ENCODE assay signal across 28 cellular contexts in the genomic region with DNA sequence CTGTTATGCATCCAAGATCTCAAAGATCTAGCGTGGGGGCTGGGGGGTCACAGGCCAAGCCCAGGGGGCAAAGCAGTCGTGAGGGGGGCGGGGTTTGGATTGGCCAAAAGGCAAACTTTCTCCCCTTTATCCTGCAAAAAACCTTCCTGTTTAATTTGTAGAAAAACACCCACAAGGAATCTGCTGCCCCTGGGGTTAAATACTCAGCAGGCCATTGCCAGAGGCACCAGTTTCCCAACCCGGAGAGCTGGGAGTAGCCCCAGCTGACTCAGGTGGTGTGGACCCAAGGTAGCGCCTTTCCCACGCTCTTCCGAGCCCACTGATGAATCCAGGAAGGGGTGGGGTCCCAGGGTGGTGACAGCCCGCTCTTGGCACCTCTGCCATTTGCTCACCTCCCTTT. TPM values are rescaled to one million over a fixed set of nuclear protein-coding genes. Genes with fewer than 3 reads are reported as not detected.
A peak's percentile ranks its signal among the peaks of the same experiment; 100 is the strongest.
DNase-seq lines count a peak whose midpoint lies in the region; ATAC-seq and TF ChIP-seq lines count a peak whose summit lies in the region.
"Had no signal": no experiment of that assay in that cellular context is flagged by ENCODE, and none has a peak within 500 bp of the region (broad histone marks: within the 10 kb centered on the region; RNA-seq: fewer than 3 reads in every experiment).

No MANE protein-coding gene starts in this region.

- H3K4me2 ChIP-seq in SK-N-SH (no peak overlapping the region), GM23248 (ENCODE audit: unreplicated experiment) (no peak overlapping the region), trophoblast cell (ENCODE audit: low read length) (no peak overlapping the region)
- H3K4me2 ChIP-seq: hepatocyte had no signal

- no peak overlapping the region for H2AFZ ChIP-seq in SK-N-SH (ENCODE audit: low read depth)
- no peak overlapping the region for H2AFZ ChIP-seq in GM23248
- H2AFZ ChIP-seq in trophoblast cell (ENCODE audit: insufficient read depth, low read length, poor library complexity) = no peak overlapping the region
- H2AFZ ChIP-seq: hepatocyte had no signal

- TF ChIP-seq POLR2A in upper lobe of left lung (IDR thresholded peaks at IDR 0.05) = no peak

- no peak overlapping the region for H3K27ac ChIP-seq in SK-N-SH (ENCODE audit: low read depth in 2 of 2, low read length in 1 of 2)
- no peak overlapping the region for H3K27ac ChIP-seq in GM23248
- peak overlapping the region; percentile 59 for H3K27ac ChIP-seq in RWPE2 (ENCODE audit: poor library complexity, severe bottlenecking)
- H3K27ac ChIP-seq in trophoblast cell (ENCODE audit: low read depth, low read length) = no peak overlapping the region
- no peak overlapping the region for H3K27ac ChIP-seq in SJCRH30
- H3K27ac ChIP-seq in upper lobe of left lung = no peak overlapping the region
- H3K27ac ChIP-seq: esophagus squamous epithelium, hepatocyte, left ventricle myocardium inferior, thoracic aorta had no signal

- H3K4me3 ChIP-seq in SK-N-SH (ENCODE audit: low read depth in 2 of 2, low read length in 1 of 2) (no peak overlapping the region), GM23248 (no peak overlapping the region), RWPE2 (ENCODE audit: severe bottlenecking) (no peak overlapping the region), trophoblast cell (ENCODE audit: low read depth, low read length) (no peak overlapping the region), SJCRH30 (no peak overlapping the region), upper lobe of left lung (no peak overlapping the region)
- H3K4me3 ChIP-seq: esophagus squamous epithelium, hepatocyte, left ventricle myocardium inferior, thoracic aorta had no signal

- no peak overlapping the region for H3K18ac ChIP-seq in trophoblast cell (ENCODE audit: low read length)

- H3K36me3 ChIP-seq in SK-N-SH (replicated peaks in 1 of 2; ENCODE audit: control insufficient read depth in 1 of 2, insufficient read depth in 2 of 2, low read length in 1 of 2) = no peaks in the 10 kb centered on the region
- H3K36me3 ChIP-seq in GM23248 (ENCODE audit: low read depth) = no peaks in the 10 kb centered on the region
- H3K36me3 ChIP-seq in RWPE2 (ENCODE audit: low read depth) = no peaks in the 10 kb centered on the region
- no peaks in the 10 kb centered on the region for H3K36me3 ChIP-seq in trophoblast cell (ENCODE audit: control insufficient read depth in 1 of 2, insufficient read depth in 2 of 2, low read length in 2 of 2)
- H3K36me3 ChIP-seq in SJCRH30 = no peaks in the 10 kb centered on the region
- H3K36me3 ChIP-seq in upper lobe of left lung = no peaks in the 10 kb centered on the region
- H3K36me3 ChIP-seq: esophagus squamous epithelium, left ventricle myocardium inferior, thoracic aorta had no signal

- ATAC-seq in SK-N-SH treated with all-trans-retinoic acid at 6 μM for 48 hours = no peak
- peak; percentile 11; the same call in 1 of the 3 replicates for ATAC-seq in RWPE2 (ENCODE audit: low read depth)
- ATAC-seq in upper lobe of left lung (ENCODE audit: low FRiP score in 2 of 2) = no peak
- ATAC-seq: activated CD8-positive, alpha-beta T cell treated with anti-CD3 and anti-CD28 coated beads for 36 hours; activated naive CD4-positive, alpha-beta T cell treated with anti-CD3 and anti-CD28 coated beads, Interleukin-2, amount 50 U/mL, for 72 hours; stimulated activated naive CD8-positive, alpha-beta T cell treated with anti-CD3 and anti-CD28 coated beads, Interleukin-15, Interleukin-2, amounts not matched to agents 100 U/mL and 50 U/mL, for 24 hours had no signal

- H2BK120ac ChIP-seq in trophoblast cell (ENCODE audit: insufficient read depth, low read length, poor library complexity) = no peak overlapping the region

- no peak overlapping the region for H3K4ac ChIP-seq in trophoblast cell (ENCODE audit: low read depth, low read length)

- no peak overlapping the region for H3K14ac ChIP-seq in trophoblast cell (ENCODE audit: low read length)

- H4K8ac ChIP-seq in trophoblast cell (ENCODE audit: low read depth, low read length) = no peak overlapping the region

- H3K9ac ChIP-seq in SK-N-SH (no peak overlapping the region), GM23248 (no peak overlapping the region), trophoblast cell (ENCODE audit: low read length) (no peak overlapping the region)

- H3K79me2 ChIP-seq in SK-N-SH (ENCODE audit: insufficient read depth) (no peaks in the 10 kb centered on the region), GM23248 (ENCODE audit: insufficient read depth) (no peaks in the 10 kb centered on the region), trophoblast cell (ENCODE audit: control insufficient read depth, insufficient read depth, low read length, poor library complexity) (no peaks in the 10 kb centered on the region)
- H3K79me2 ChIP-seq: hepatocyte had no signal

- TF ChIP-seq CTCF in SK-N-SH (IDR thresholded peaks at IDR 0.05) = no peak
- TF ChIP-seq CTCF in RWPE2 (IDR thresholded peaks at IDR 0.05; ENCODE audit: poor library complexity, severe bottlenecking) = no peak
- TF ChIP-seq CTCF in upper lobe of left lung (IDR thresholded peaks at IDR 0.05) = no peak

- no peak overlapping the region for H4K91ac ChIP-seq in trophoblast cell (ENCODE audit: low read depth, low read length)

- H3F3A ChIP-seq in SK-N-SH (replicated peaks; ENCODE audit: insufficient read depth) (no peaks in the 10 kb centered on the region), GM23248 (ENCODE audit: insufficient read depth) (no peaks in the 10 kb centered on the region)

- in situ Hi-C loops in GM23248 (cut with MboI) = loop anchor here (25.0 kb wide), 1 partner anchor 277 kb away; no protein-coding TSS in a partner anchor

- POLR2A ChIA-PET in SK-N-SH (lab: Yijun Ruan, JAX) = no interaction called here

- H2BK12ac ChIP-seq in trophoblast cell (ENCODE audit: low read length) = no peak overlapping the region

- H4K20me1 ChIP-seq in SK-N-SH (ENCODE audit: insufficient read depth) (no peaks in the 10 kb centered on the region), GM23248 (ENCODE audit: insufficient read depth) (no peaks in the 10 kb centered on the region)

- H2BK5ac ChIP-seq in trophoblast cell (ENCODE audit: low read depth, low read length, poor library complexity) = no peak overlapping the region

- no peak overlapping the region for H3K23ac ChIP-seq in trophoblast cell (ENCODE audit: low read length)

- no peak overlapping the region for H4K12ac ChIP-seq in trophoblast cell (ENCODE audit: low read depth, low read length)

- H3K79me1 ChIP-seq in trophoblast cell (ENCODE audit: low read length) = no peaks in the 10 kb centered on the region

- no peak for TF ChIP-seq RAD21 in SK-N-SH (IDR thresholded peaks at IDR 0.05; ENCODE audit: low read length)

- CTCF ChIA-PET in SK-N-SH (lab: Yijun Ruan, JAX) = interaction anchor here (0.5 to 2.1 kb wide), 5 partner anchors 9 to 491 kb away, joined by 3 to 11 read pairs (median 3); no protein-coding TSS in a partner anchor

- H3K4me1 ChIP-seq in SK-N-SH (ENCODE audit: control insufficient read depth in 1 of 2, insufficient read depth in 2 of 2, low read depth in 1 of 2, low read length in 1 of 2) (no peaks in the 10 kb centered on the region; a peak in 1 of 4 replicates), GM23248 (ENCODE audit: insufficient read depth) (no peaks in the 10 kb centered on the region), RWPE2 (ENCODE audit: insufficient read depth, poor library complexity, severe bottlenecking) (peaks cover 32% of the 10 kb centered on the region), trophoblast cell (ENCODE audit: control insufficient read depth in 1 of 2, insufficient read depth in 2 of 2, low read length in 2 of 2) (peaks cover 10 to 14% of the 10 kb centered on the region in 2 experiments), SJCRH30 (no peaks in the 10 kb centered on the region), upper lobe of left lung (peaks cover 0 to 14% (median 3%) of the 10 kb centered on the region in 4 donors)

- H3K27me3 ChIP-seq in SK-N-SH (ENCODE audit: insufficient read depth) = peaks cover 14% of the 10 kb centered on the region; the same call in 1 of the 2 replicates
- no peaks in the 10 kb centered on the region for H3K27me3 ChIP-seq in GM23248 (replicated peaks; ENCODE audit: insufficient read depth)
- H3K27me3 ChIP-seq in RWPE2 (ENCODE audit: insufficient read depth, poor library complexity, severe bottlenecking) = no peaks in the 10 kb centered on the region
- peaks cover 10% of the 10 kb centered on the region for H3K27me3 ChIP-seq in trophoblast cell (ENCODE audit: insufficient read depth, low read length)
- peaks cover 6% of the 10 kb centered on the region; the same call in 1 of the 2 replicates for H3K27me3 ChIP-seq in SJCRH30
- H3K27me3 ChIP-seq in upper lobe of left lung = peaks cover 0 to 13% (median 11%) of the 10 kb centered on the region in 4 donors

- peak; percentile 48 for DNase-seq in SK-N-SH
- peak; percentile 38 for DNase-seq in GM23248
- DNase-seq in RWPE2 (ENCODE audit: low spot score) = no peak
- DNase-seq in trophoblast cell = peak; percentile 81 to 84
- no peak for DNase-seq in SJCRH30
- DNase-seq in upper lobe of left lung = no peak
- DNase-seq in MV-4-11 (lab: John Stamatoyannopoulos, UW) = no peak
- DNase-seq: activated CD4-positive, CD25-positive, alpha-beta regulatory T cell treated with anti-CD3 and anti-CD28 coated beads, Interleukin-2, amount 50 U/mL, for 72 hours; activated CD8-positive, alpha-beta T cell treated with anti-CD3 and anti-CD28 coated beads for 36 hours; central memory CD4-positive, alpha-beta T cell; DMS79 treated with DMSO at 0.1 percent for 48 hours; esophagus squamous epithelium; foreskin melanocyte; immature natural killer cell; left ventricle myocardium inferior; naive B cell; NCI-H1694; NCI-H2171; NCI-H524; nucleus accumbens; stimulated activated naive CD8-positive, alpha-beta T cell treated with anti-CD3 and anti-CD28 coated beads, Interleukin-15, Interleukin-2, amounts not matched to agents 100 U/mL and 50 U/mL, for 24 hours had no signal

- H3K9me2 ChIP-seq in SK-N-SH (no peaks in the 10 kb centered on the region), GM23248 (ENCODE audit: insufficient read depth) (no peaks in the 10 kb centered on the region)

- no peak for TF ChIP-seq EP300 in SK-N-SH (IDR thresholded peaks at IDR 0.05; ENCODE audit: borderline replicate concordance in 1 of 2, low read depth in 1 of 2, low read length in 1 of 2)
- TF ChIP-seq EP300 in upper lobe of left lung (IDR thresholded peaks at IDR 0.05) = no peak

- 62% methylated on average over 8 of the region's 8 CpGs for WGBS in SK-N-SH (ENCODE audit: low lambda C conversion rate)
- 41 to 47% methylated on average over 8 of the region's 8 CpGs for WGBS in GM23248 (ENCODE audit: low coverage in 1 of 2, low lambda C conversion rate in 2 of 2, missing lambda C conversion rate in 2 of 2), 2 experiments
- WGBS in trophoblast cell (ENCODE audit: extremely low coverage, insufficient coverage, insufficient read length) = no CpG with 5 or more reads among the region's 8 CpGs
- 76 to 79% methylated on average over 7 to 8 of the region's 8 CpGs for WGBS in upper lobe of left lung, 2 donors

- H2AK5ac ChIP-seq in trophoblast cell (ENCODE audit: low read length) = no peak overlapping the region

- H3K9me3 ChIP-seq in SK-N-SH (no peaks in the 10 kb centered on the region), GM23248 (ENCODE audit: low read depth) (no peaks in the 10 kb centered on the region), RWPE2 (ENCODE audit: severe bottlenecking) (no peaks in the 10 kb centered on the region), trophoblast cell (ENCODE audit: insufficient read depth, low read depth, low read length) (peaks cover 24% of the 10 kb centered on the region), SJCRH30 (replicated peaks) (no peaks in the 10 kb centered on the region), upper lobe of left lung (no peaks in the 10 kb centered on the region)
- H3K9me3 ChIP-seq: esophagus squamous epithelium, left ventricle myocardium inferior, thoracic aorta had no signal

RNA-seq across cellular contexts. Expression of gene KCP, which starts 21.4 kb away (rescaled TPM):
- polyA plus RNA-seq in SK-N-SH (2012; rRNA removed) (not detected in 2 replicates), GM23248 (2016; fragmentation: Nextera tagmentation; extraction: Ambion mirVana) (0.10 TPM in 2 replicates)
- 0.01 TPM in 1 of 2 replicates, not detected in the other for polyA plus RNA-seq in SK-N-SH (2012; cell fraction: cytosol; rRNA removed)
- polyA plus RNA-seq in SK-N-SH (2012; cell fraction: nucleus; rRNA removed) = 0.08 and 0.11 TPM in 2 replicates
- total RNA-seq in GM23248 (2014; rRNA removed; shearing (Covaris generic)) = not detected in 2 replicates
- 0.41 and 0.42 TPM in 2 replicates for polyA plus RNA-seq in trophoblast cell (2013)
- 0.20 and 0.38 TPM in 2 replicates for total RNA-seq in SJCRH30 (2014; rRNA removed; shearing (Covaris generic))
- total RNA-seq in upper lobe of left lung = 1 to 10 TPM in 3 of 6 donors, under 1 TPM in 2, not detected in 1; 0.15 to 2.1 (median 1.1) TPM
- total RNA-seq: A673; activated CD8-positive, alpha-beta T cell treated with anti-CD3 and anti-CD28 coated beads for 36 hours; pulmonary artery endothelial cell had no signal

RNA-seq across cellular contexts. Expression of gene ATP6V1F, which starts 26.5 kb away (rescaled TPM):
- 437 and 495 TPM in 2 replicates for polyA plus RNA-seq in SK-N-SH (2012; rRNA removed)
- 349 and 422 TPM in 2 replicates for polyA plus RNA-seq in SK-N-SH (2012; cell fraction: cytosol; rRNA removed)
- 110 and 142 TPM in 2 replicates for polyA plus RNA-seq in SK-N-SH (2012; cell fraction: nucleus; rRNA removed)
- total RNA-seq in GM23248 (2014; rRNA removed; shearing (Covaris generic)) = 96.5 and 124 TPM in 2 replicates
- 243 and 264 TPM in 2 replicates for polyA plus RNA-seq in GM23248 (2016; fragmentation: Nextera tagmentation; extraction: Ambion mirVana)
- 282 and 295 TPM in 2 replicates for polyA plus RNA-seq in trophoblast cell (2013)
- 95.8 and 115 TPM in 2 replicates for total RNA-seq in SJCRH30 (2014; rRNA removed; shearing (Covaris generic))
- total RNA-seq in upper lobe of left lung = 100 to 1,000 TPM in 5 of 6 donors, 10 to 100 TPM in 1; 99.8 to 224 (median 156) TPM

RNA-seq across cellular contexts. Expression of gene IRF5, which starts 48.6 kb away (rescaled TPM):
- 0.62 and 1.0 TPM in 2 replicates for polyA plus RNA-seq in SK-N-SH (2012; rRNA removed)
- polyA plus RNA-seq in SK-N-SH (2012; cell fraction: cytosol; rRNA removed) = 0.22 and 0.41 TPM in 2 replicates
- polyA plus RNA-seq in SK-N-SH (2012; cell fraction: nucleus; rRNA removed) = 4.6 and 5.5 TPM in 2 replicates
- total RNA-seq in GM23248 (2014; rRNA removed; shearing (Covaris generic)) = under 0.01 and 1.6 TPM in 2 replicates
- 0.14 and 0.16 TPM in 2 replicates for polyA plus RNA-seq in GM23248 (2016; fragmentation: Nextera tagmentation; extraction: Ambion mirVana)
- polyA plus RNA-seq in trophoblast cell (2013) = 0.56 and 0.66 TPM in 2 replicates
- 0.08 and 0.16 TPM in 2 replicates for total RNA-seq in SJCRH30 (2014; rRNA removed; shearing (Covaris generic))
- total RNA-seq in upper lobe of left lung = 10 to 100 TPM; 10.7 to 83.8 (median 45.8) TPM
- total RNA-seq: A673 had no signal
- polyA plus RNA-seq: hepatocyte had no signal

RNA-seq across cellular contexts. Expression of gene FLNC, which starts 58.9 kb away (rescaled TPM):
- 22.5 and 43.7 TPM in 2 replicates for polyA plus RNA-seq in SK-N-SH (2012; rRNA removed)
- 12.3 and 24.8 TPM in 2 replicates for polyA plus RNA-seq in SK-N-SH (2012; cell fraction: cytosol; rRNA removed)
- polyA plus RNA-seq in SK-N-SH (2012; cell fraction: nucleus; rRNA removed) = 109 and 117 TPM in 2 replicates
- total RNA-seq in GM23248 (2014; rRNA removed; shearing (Covaris generic)) = 304 and 353 TPM in 2 replicates
- polyA plus RNA-seq in GM23248 (2016; fragmentation: Nextera tagmentation; extraction: Ambion mirVana) = 74.0 and 75.1 TPM in 2 replicates
- polyA plus RNA-seq in trophoblast cell (2013) = 81.4 and 85.6 TPM in 2 replicates
- 158 and 172 TPM in 2 replicates for total RNA-seq in SJCRH30 (2014; rRNA removed; shearing (Covaris generic))
- 10 to 100 TPM in 1 of 6 donors, 1 to 10 TPM in 5; 2.1 to 19.6 (median 4.9) TPM for total RNA-seq in upper lobe of left lung
- total RNA-seq: B cell had no signal
- polyA plus RNA-seq: immature natural killer cell had no signal

Comparison
In these comparisons a context has a peak if more than half of its experiments do, and no peak if none do; other contexts are left out.
1. DNase-seq: peak in SK-N-SH (single experiment), GM23248 (single experiment) and trophoblast cell (2 of 2); none in RWPE2 (single experiment), SJCRH30 (0 of 2), upper lobe of left lung (0 of 2) and MV-4-11 (single experiment).